9 cellular contexts compared by ENCODE assay signal in the genomic region with DNA sequence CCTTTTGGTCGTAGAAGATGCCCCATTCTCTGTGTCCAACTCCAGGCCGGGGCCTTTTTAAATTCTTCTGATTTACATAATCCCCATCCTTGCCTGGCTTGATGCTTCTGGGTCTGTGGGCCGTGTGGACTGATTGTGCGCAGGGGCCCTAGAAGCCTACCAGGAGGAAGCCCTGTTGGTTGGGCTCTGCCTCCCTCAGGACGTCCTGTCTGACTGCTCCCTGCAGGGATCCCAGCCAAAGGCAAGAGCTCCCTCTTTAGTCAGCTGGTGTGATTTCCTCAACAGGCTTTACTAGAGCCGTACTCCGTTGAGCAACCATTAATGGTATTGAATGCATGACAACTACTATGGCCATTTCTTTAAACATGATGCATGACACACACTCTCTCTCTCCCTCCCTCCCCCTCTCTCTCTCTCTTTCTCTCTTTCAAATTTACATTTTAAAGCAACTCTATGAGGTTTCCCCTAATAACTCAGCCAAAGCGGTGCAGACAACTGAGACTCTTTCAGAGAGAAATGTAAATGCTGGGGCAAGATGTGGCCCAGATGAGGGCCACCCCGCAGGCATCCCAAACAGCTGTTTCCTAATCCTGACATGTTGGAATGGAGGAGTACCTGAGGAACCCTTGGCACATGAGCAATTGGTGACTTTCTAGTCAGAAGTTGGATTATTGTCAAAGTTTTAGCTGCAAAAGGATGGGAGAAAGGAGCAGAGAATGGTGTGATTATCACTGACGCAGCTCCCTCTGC.
A peak's percentile ranks its signal among the peaks of the same experiment; 100 is the strongest.
DNase-seq lines count a peak whose midpoint lies in the region; ATAC-seq, FAIRE-seq and TF ChIP-seq lines count a peak whose summit lies in the region.
"Had no signal": no experiment of that assay in that cellular context is flagged by ENCODE, and none has a peak within 500 bp of the region (broad histone marks: within the 10 kb centered on the region; RNA-seq: fewer than 3 reads in every experiment).

No MANE protein-coding gene starts in this region.

- H3K4me1 ChIP-seq in endothelial cell of umbilical vein (ENCODE audit: control insufficient read depth, extremely low read depth, insufficient read depth, low read length): no peaks in the 10 kb centered on the region
- H3K4me1 ChIP-seq in mucosa of descending colon (ENCODE audit: low read depth): no peaks in the 10 kb centered on the region

- TF ChIP-seq CTCF in LNCAP (IDR thresholded peaks at IDR 0.05): peak; percentile 47; the same call in 1 of the 2 replicates
- peak in 1 of 2 donors; percentile 2 for TF ChIP-seq CTCF in endothelial cell of umbilical vein (IDR thresholded peaks at IDR 0.05; ENCODE audit: extremely low read depth in 1 of 2, insufficient read depth in 1 of 2, low read depth in 1 of 2, low read length in 2 of 2)
- no peak for TF ChIP-seq CTCF in mucosa of descending colon (IDR thresholded peaks at IDR 0.05)

- H3K27ac ChIP-seq in endothelial cell of umbilical vein (ENCODE audit: insufficient read depth, low read depth, low read length): no peak overlapping the region

- peak; percentile 82 for ATAC-seq in mucosa of descending colon
- ATAC-seq in HG02840 (IDR thresholded peaks at IDR 0.05; ENCODE audit: low FRiP score, unreplicated experiment): no peak
- ATAC-seq in GM21528 (IDR thresholded peaks at IDR 0.05; ENCODE audit: low FRiP score, unreplicated experiment): no peak
- no peak for ATAC-seq in GM18505 (IDR thresholded peaks at IDR 0.05; ENCODE audit: unreplicated experiment)
- ATAC-seq in HG03025 (IDR thresholded peaks at IDR 0.05; ENCODE audit: low FRiP score, unreplicated experiment): no peak

- CTCF ChIA-PET in endothelial cell of umbilical vein (lab: Charles Lee): interaction anchor here (1.0 kb wide), 1 partner anchor 164 kb away, joined by 3 read pairs; no protein-coding TSS in a partner anchor

- no peaks in the 10 kb centered on the region for H3K27me3 ChIP-seq in endothelial cell of umbilical vein (ENCODE audit: control insufficient read depth in 2 of 2, insufficient read depth in 2 of 2, low read length in 2 of 2)

- no peak overlapping the region for H3K4me2 ChIP-seq in endothelial cell of umbilical vein (ENCODE audit: insufficient read depth, low read length)

- BruUV-seq in endothelial cell of umbilical vein (replicated peaks; lab: Mats Ljungman, UMichigan): no TSS peak

- no peak for FAIRE-seq in endothelial cell of umbilical vein (lab: Jason Lieb, UNC)
- FAIRE-seq: TTC549 had no signal

- H2AFZ ChIP-seq in endothelial cell of umbilical vein (ENCODE audit: low read depth, low read length): no peak overlapping the region

- H3K9me3 ChIP-seq in endothelial cell of umbilical vein (replicated peaks; ENCODE audit: control insufficient read depth, insufficient read depth, low read length): no peaks in the 10 kb centered on the region
- H3K9me3 ChIP-seq in mucosa of descending colon: no peaks in the 10 kb centered on the region

- POLR2A ChIA-PET in endothelial cell of umbilical vein (lab: Charles Lee): no interaction called here

- intact Hi-C loops in endothelial cell of umbilical vein (cut with micrococcal nuclease) (no loop called here), mucosa of descending colon (cut with DNase I, micrococcal nuclease) (no loop called here)

- DNase-seq in EL: peak; percentile 6
- DNase-seq in endothelial cell of umbilical vein (ENCODE audit: low read depth, low spot score): peak; percentile 9
- peak in 2 of 3 donors; percentile 27 to 50 for DNase-seq in mucosa of descending colon

- H3K4me3 ChIP-seq in endothelial cell of umbilical vein (replicated peaks in 1 of 3; ENCODE audit: insufficient read depth in 1 of 3, low read depth in 1 of 3, low read length in 3 of 3) (no peak overlapping the region), mucosa of descending colon (no peak overlapping the region)

- no peaks in the 10 kb centered on the region for H4K20me1 ChIP-seq in endothelial cell of umbilical vein (replicated peaks; ENCODE audit: control insufficient read depth, extremely low read depth, insufficient read depth, low read length)

- no peaks in the 10 kb centered on the region for H3K79me2 ChIP-seq in endothelial cell of umbilical vein (ENCODE audit: control insufficient read depth, insufficient read depth, low read length)

- dilution Hi-C loops in endothelial cell of umbilical vein (cut with MboI; ENCODE audit: extremely low pct_ligation_motif_present, low sequenced_read_pairs): no loop called here

- no peaks in the 10 kb centered on the region for H3K36me3 ChIP-seq in endothelial cell of umbilical vein (ENCODE audit: control insufficient read depth in 2 of 2, extremely low read depth in 1 of 2, insufficient read depth in 2 of 2, low read length in 2 of 2)
- no peaks in the 10 kb centered on the region for H3K36me3 ChIP-seq in mucosa of descending colon (ENCODE audit: low read depth)

- no peak for TF ChIP-seq POLR2A in endothelial cell of umbilical vein (IDR thresholded peaks at IDR 0.05; ENCODE audit: low read depth, low read length)
- TF ChIP-seq POLR2A in GM18505 (IDR thresholded peaks at IDR 0.05; ENCODE audit: borderline replicate concordance, extremely low read depth, insufficient read depth, insufficient read length): no peak

- H3K9ac ChIP-seq in endothelial cell of umbilical vein (replicated peaks; ENCODE audit: extremely low read depth, insufficient read depth, low read length): no peak overlapping the region

- H3K9me1 ChIP-seq in endothelial cell of umbilical vein (replicated peaks; ENCODE audit: control insufficient read depth, extremely low read depth, insufficient read depth, low read length): no peaks in the 10 kb centered on the region

TF ChIP-seq in endothelial cell of umbilical vein, 7 proteins besides CTCF, POLR2A, EP300 and RAD21:
- TF ChIP-seq GATA2 (IDR thresholded peaks at IDR 0.05; ENCODE audit: insufficient read depth, insufficient read length, low read depth, low read length): no peak
